Comparison of ENCODE assay signal across 16 cellular contexts in the genomic region with DNA sequence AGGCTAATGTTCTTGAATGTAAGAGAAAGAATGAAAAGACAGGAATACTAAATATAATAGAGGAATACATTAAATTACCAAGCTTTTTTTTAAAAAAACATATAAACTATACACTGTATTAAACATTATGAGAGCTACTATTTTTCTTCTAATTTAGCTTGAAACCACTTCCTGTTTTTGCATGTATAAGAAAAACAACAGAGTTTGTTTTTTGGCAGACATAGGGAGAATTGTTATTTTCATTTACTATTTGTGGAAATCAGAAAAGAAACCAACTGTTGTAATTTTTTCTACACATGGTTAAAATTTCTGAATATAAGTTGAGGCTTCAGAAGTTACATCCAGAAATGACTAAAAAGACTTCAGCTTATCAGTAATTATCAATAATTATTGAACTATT.
"Had no signal": no experiment of that assay in that cellular context is flagged by ENCODE, and none has a peak within 500 bp of the region (broad histone marks: within the 10 kb centered on the region; RNA-seq: fewer than 3 reads in every experiment).

No MANE protein-coding gene starts in this region.

- H3K27me3 Mint-ChIP-seq: activated CD8-positive, alpha-beta T cell treated with anti-CD3 and anti-CD28 coated beads for 36 hours; activated naive CD4-positive, alpha-beta T cell treated with anti-CD3 and anti-CD28 coated beads, Interleukin-2, amount 10 ng/mL, durations not matched to agents 7 days and 5 days; natural killer cell treated with Interleukin-12 subunit alpha and Interleukin-12 subunit beta and Interleukin-15 and Interleukin-18, amount 100 ng/mL, for 72 hours; stimulated activated naive B cell treated with anti-CD40 and anti-IgM and Interleukin-4, amounts not matched to agents 10 μg/mL and 1 μg/mL and 100 μg/mL, for 72 hours had no signal

- H3K27me3 ChIP-seq: colonic mucosa, transverse colon had no signal

- H3K27ac ChIP-seq: colonic mucosa, transverse colon had no signal

- H3K36me3 ChIP-seq: colonic mucosa, transverse colon had no signal

- H3K27ac Mint-ChIP-seq: activated CD8-positive, alpha-beta T cell treated with anti-CD3 and anti-CD28 coated beads for 36 hours; activated naive CD4-positive, alpha-beta T cell treated with anti-CD3 and anti-CD28 coated beads, Interleukin-2, amount 10 ng/mL, durations not matched to agents 7 days and 5 days; natural killer cell treated with Interleukin-12 subunit alpha and Interleukin-12 subunit beta and Interleukin-15 and Interleukin-18, amount 100 ng/mL, for 72 hours; stimulated activated naive B cell treated with anti-CD40 and anti-IgM and Interleukin-4, amounts not matched to agents 10 μg/mL and 1 μg/mL and 100 μg/mL, for 72 hours had no signal

- H3K4me1 ChIP-seq: colonic mucosa, transverse colon had no signal

- H3K4me2 ChIP-seq: smooth muscle cell had no signal

- H3K4me1 Mint-ChIP-seq: activated naive CD4-positive, alpha-beta T cell treated with anti-CD3 and anti-CD28 coated beads, Interleukin-2, amount 10 ng/mL, durations not matched to agents 7 days and 5 days; stimulated activated naive B cell treated with anti-CD40 and anti-IgM and Interleukin-4, amounts not matched to agents 10 μg/mL and 1 μg/mL and 100 μg/mL, for 72 hours had no signal

- H3K4me3 Mint-ChIP-seq: activated CD8-positive, alpha-beta T cell treated with anti-CD3 and anti-CD28 coated beads for 36 hours; activated naive CD4-positive, alpha-beta T cell treated with anti-CD3 and anti-CD28 coated beads, Interleukin-2, amount 10 ng/mL, durations not matched to agents 7 days and 5 days; natural killer cell treated with Interleukin-12 subunit alpha and Interleukin-12 subunit beta and Interleukin-15 and Interleukin-18, amount 100 ng/mL, for 72 hours; stimulated activated naive B cell treated with anti-CD40 and anti-IgM and Interleukin-4, amounts not matched to agents 10 μg/mL and 1 μg/mL and 100 μg/mL, for 72 hours had no signal

- ATAC-seq: activated CD8-positive, alpha-beta T cell treated with anti-CD3 and anti-CD28 coated beads for 36 hours; left ventricle myocardium superior; natural killer cell treated with Interleukin-12 subunit alpha and Interleukin-12 subunit beta and Interleukin-15 and Interleukin-18, amount 100 ng/mL, for 72 hours; right cardiac atrium; stimulated activated naive B cell treated with anti-CD40 and anti-IgM and Interleukin-4, amounts not matched to agents 10 μg/mL and 1 μg/mL and 100 μg/mL, for 72 hours had no signal

- H3K9me3 ChIP-seq: colonic mucosa, transverse colon had no signal

- DNase-seq: activated CD4-positive, alpha-beta T cell treated with anti-CD3 and anti-CD28 coated beads for 4 hours; activated CD8-positive, alpha-beta memory T cell treated with anti-CD3 and anti-CD28 coated beads, Interleukin-2, amount 50 U/mL, for 48 hours; activated CD8-positive, alpha-beta T cell treated with anti-CD3 and anti-CD28 coated beads for 36 hours; activated naive CD4-positive, alpha-beta T cell treated with anti-CD3 and anti-CD28 coated beads, Interleukin-2, amount 10 ng/mL, durations not matched to agents 7 days and 5 days; caudate nucleus; colonic mucosa; left ventricle myocardium superior; mesenchymal stem cell; nucleus accumbens; right cardiac atrium; stimulated activated naive B cell treated with anti-CD40 and anti-IgM and Interleukin-4, amounts not matched to agents 10 μg/mL and 1 μg/mL and 100 μg/mL, for 72 hours; substantia nigra; T1000; transverse colon had no signal

- H3K4me3 ChIP-seq: colonic mucosa, smooth muscle cell, transverse colon had no signal

- H3K9me3 Mint-ChIP-seq: activated CD8-positive, alpha-beta T cell treated with anti-CD3 and anti-CD28 coated beads for 36 hours; activated naive CD4-positive, alpha-beta T cell treated with anti-CD3 and anti-CD28 coated beads, Interleukin-2, amount 10 ng/mL, durations not matched to agents 7 days and 5 days; natural killer cell treated with Interleukin-12 subunit alpha and Interleukin-12 subunit beta and Interleukin-15 and Interleukin-18, amount 100 ng/mL, for 72 hours; stimulated activated naive B cell treated with anti-CD40 and anti-IgM and Interleukin-4, amounts not matched to agents 10 μg/mL and 1 μg/mL and 100 μg/mL, for 72 hours had no signal
